Comparison of ENCODE assay signal across 9 cellular contexts in the genomic region with DNA sequence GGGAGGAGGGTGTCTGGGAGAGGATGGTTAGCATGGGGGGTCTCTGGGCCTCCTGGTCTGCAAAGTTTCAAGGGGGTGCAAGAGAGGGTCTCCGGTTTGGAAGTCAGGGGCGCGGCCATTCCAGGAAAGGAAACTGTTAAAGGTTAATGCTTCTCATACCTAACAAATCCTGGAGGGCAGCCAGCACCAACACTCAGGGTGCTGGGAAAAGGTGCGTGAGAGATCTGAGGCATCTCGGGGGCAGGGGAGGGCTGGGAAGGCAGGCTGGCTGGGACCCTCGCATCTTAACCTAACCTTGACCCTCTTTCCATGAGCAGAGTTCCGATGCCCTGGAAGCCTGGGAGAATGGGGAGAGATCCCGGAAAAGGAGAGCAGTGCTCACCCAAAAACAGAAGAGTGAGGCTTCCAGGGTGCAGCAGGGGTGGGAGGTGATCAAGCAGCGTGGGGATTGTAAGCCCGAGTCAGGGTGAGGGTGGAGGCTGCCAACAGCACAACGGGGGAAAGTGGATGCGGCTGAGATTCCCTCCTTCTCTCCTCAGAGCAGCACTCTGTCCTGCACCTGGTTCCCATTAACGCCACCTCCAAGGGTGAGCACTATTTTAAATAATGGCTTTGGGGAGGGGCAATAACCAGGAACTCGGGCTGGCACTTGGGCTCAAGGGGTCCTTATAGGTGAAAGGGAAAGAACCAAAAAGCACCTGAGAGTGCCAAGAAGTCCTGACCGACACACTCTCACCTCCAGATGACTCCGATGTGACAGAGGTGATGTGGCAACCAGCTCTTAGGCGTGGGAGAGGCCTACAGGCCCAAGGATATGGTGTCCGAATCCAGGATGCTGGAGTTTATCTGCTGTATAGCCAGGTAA. TPM values are rescaled to one million over a fixed set of nuclear protein-coding genes. Genes with fewer than 3 reads are reported as not detected.
DNase-seq lines count a peak whose midpoint lies in the region; ATAC-seq and TF ChIP-seq lines count a peak whose summit lies in the region.
"Had no signal": no experiment of that assay in that cellular context is flagged by ENCODE, and none has a peak within 500 bp of the region (broad histone marks: within the 10 kb centered on the region; RNA-seq: fewer than 3 reads in every experiment).

No MANE protein-coding gene starts in this region.

- H3K27me3 ChIP-seq in GM23338 (ENCODE audit: insufficient read depth): no peaks in the 10 kb centered on the region

- H3K9me2 ChIP-seq in GM23338 (ENCODE audit: insufficient read depth): no peaks in the 10 kb centered on the region

- DNase-seq in GM23338 (ENCODE audit: low spot score): no peak
- no peak for DNase-seq in T-helper 17 cell
- DNase-seq in OCI-M2 (lab: John Stamatoyannopoulos, UW; ENCODE audit: unreplicated experiment): no peak
- no peak for DNase-seq in NCI-H2171 treated with DMSO at 0.1 percent for 48 hours (lab: John Stamatoyannopoulos, UW)
- DNase-seq in SKM-1 (lab: John Stamatoyannopoulos, UW; ENCODE audit: unreplicated experiment): no peak
- no peak for DNase-seq in NCI-H1105 treated with DMSO at 0.1 percent for 48 hours (lab: John Stamatoyannopoulos, UW)
- DNase-seq: amniotic stem cell had no signal

- H3K27ac ChIP-seq in GM23338 (ENCODE audit: low read depth): peak overlapping the region; percentile 86
- peak overlapping the region; percentile 57 to 98 (median 90) for H3K27ac ChIP-seq in skin epidermis

- H3K9me3 ChIP-seq in T-helper 17 cell (ENCODE audit: control insufficient read depth, low read length, poor library complexity, severe bottlenecking) (no peaks in the 10 kb centered on the region), iPS-18c (ENCODE audit: control insufficient read depth, insufficient read depth, low read length) (no peaks in the 10 kb centered on the region)

- H3K4me2 ChIP-seq in GM23338: peak overlapping the region; percentile 49

- H4K20me1 ChIP-seq in GM23338 (replicated peaks; ENCODE audit: insufficient read depth): peaks cover 6% of the 10 kb centered on the region

- peak overlapping the region; percentile 96; the same call in 1 of the 2 replicates for H3K4me3 ChIP-seq in GM23338
- peak overlapping the region; percentile 9; the same call in 1 of the 2 replicates for H3K4me3 ChIP-seq in iPS-18c (ENCODE audit: insufficient read depth, low read depth, low read length)
- peak overlapping the region in 6 of 7 experiments; percentile 7 to 95 (median 38) for H3K4me3 ChIP-seq in skin epidermis

- H3K27me3 Mint-ChIP-seq in GM23338 (ENCODE audit: insufficient read depth, low read depth, poor library complexity) (peaks cover 27% of the 10 kb centered on the region), T-helper 17 cell (no peaks in the 10 kb centered on the region)

- H3K4me1 ChIP-seq in GM23338 (ENCODE audit: insufficient read depth): peaks cover 45% of the 10 kb centered on the region

- peaks cover 33% of the 10 kb centered on the region for H3F3A ChIP-seq in GM23338 (replicated peaks; ENCODE audit: low read depth)

- no peaks in the 10 kb centered on the region for H3K9me3 Mint-ChIP-seq in GM23338

- H3K4me3 Mint-ChIP-seq in GM23338 (peak overlapping the region; percentile 93), T-helper 17 cell (peak overlapping the region; percentile 19)

- H3K36me3 Mint-ChIP-seq in GM23338 (ENCODE audit: low read depth) (peaks cover 17% of the 10 kb centered on the region), T-helper 17 cell (ENCODE audit: low read depth) (no peaks in the 10 kb centered on the region)

- H3K27ac Mint-ChIP-seq in GM23338 (peak overlapping the region; percentile 92), T-helper 17 cell (peak overlapping the region; percentile 95)

- no peak overlapping the region for H2AFZ ChIP-seq in GM23338

- TF ChIP-seq CTCF in GM23338 (conservative IDR thresholded peaks at IDR 0.05; ENCODE audit: low read depth in 2 of 2): no peak

- H3K79me2 ChIP-seq in GM23338 (replicated peaks; ENCODE audit: insufficient read depth): peaks cover 25% of the 10 kb centered on the region

- H3K4me1 Mint-ChIP-seq in GM23338 (peaks cover 56% of the 10 kb centered on the region), T-helper 17 cell (peaks cover 44% of the 10 kb centered on the region)

- ATAC-seq in GM23338 (no peak), T-helper 17 cell (no peak)

- H3K36me3 ChIP-seq in GM23338 (ENCODE audit: insufficient read depth): peaks cover 7% of the 10 kb centered on the region; the same call in 1 of the 2 replicates

TF ChIP-seq in GM23338, 12 proteins besides CTCF, POLR2A, EP300 and RAD21:
- TF ChIP-seq, protein P1, sequence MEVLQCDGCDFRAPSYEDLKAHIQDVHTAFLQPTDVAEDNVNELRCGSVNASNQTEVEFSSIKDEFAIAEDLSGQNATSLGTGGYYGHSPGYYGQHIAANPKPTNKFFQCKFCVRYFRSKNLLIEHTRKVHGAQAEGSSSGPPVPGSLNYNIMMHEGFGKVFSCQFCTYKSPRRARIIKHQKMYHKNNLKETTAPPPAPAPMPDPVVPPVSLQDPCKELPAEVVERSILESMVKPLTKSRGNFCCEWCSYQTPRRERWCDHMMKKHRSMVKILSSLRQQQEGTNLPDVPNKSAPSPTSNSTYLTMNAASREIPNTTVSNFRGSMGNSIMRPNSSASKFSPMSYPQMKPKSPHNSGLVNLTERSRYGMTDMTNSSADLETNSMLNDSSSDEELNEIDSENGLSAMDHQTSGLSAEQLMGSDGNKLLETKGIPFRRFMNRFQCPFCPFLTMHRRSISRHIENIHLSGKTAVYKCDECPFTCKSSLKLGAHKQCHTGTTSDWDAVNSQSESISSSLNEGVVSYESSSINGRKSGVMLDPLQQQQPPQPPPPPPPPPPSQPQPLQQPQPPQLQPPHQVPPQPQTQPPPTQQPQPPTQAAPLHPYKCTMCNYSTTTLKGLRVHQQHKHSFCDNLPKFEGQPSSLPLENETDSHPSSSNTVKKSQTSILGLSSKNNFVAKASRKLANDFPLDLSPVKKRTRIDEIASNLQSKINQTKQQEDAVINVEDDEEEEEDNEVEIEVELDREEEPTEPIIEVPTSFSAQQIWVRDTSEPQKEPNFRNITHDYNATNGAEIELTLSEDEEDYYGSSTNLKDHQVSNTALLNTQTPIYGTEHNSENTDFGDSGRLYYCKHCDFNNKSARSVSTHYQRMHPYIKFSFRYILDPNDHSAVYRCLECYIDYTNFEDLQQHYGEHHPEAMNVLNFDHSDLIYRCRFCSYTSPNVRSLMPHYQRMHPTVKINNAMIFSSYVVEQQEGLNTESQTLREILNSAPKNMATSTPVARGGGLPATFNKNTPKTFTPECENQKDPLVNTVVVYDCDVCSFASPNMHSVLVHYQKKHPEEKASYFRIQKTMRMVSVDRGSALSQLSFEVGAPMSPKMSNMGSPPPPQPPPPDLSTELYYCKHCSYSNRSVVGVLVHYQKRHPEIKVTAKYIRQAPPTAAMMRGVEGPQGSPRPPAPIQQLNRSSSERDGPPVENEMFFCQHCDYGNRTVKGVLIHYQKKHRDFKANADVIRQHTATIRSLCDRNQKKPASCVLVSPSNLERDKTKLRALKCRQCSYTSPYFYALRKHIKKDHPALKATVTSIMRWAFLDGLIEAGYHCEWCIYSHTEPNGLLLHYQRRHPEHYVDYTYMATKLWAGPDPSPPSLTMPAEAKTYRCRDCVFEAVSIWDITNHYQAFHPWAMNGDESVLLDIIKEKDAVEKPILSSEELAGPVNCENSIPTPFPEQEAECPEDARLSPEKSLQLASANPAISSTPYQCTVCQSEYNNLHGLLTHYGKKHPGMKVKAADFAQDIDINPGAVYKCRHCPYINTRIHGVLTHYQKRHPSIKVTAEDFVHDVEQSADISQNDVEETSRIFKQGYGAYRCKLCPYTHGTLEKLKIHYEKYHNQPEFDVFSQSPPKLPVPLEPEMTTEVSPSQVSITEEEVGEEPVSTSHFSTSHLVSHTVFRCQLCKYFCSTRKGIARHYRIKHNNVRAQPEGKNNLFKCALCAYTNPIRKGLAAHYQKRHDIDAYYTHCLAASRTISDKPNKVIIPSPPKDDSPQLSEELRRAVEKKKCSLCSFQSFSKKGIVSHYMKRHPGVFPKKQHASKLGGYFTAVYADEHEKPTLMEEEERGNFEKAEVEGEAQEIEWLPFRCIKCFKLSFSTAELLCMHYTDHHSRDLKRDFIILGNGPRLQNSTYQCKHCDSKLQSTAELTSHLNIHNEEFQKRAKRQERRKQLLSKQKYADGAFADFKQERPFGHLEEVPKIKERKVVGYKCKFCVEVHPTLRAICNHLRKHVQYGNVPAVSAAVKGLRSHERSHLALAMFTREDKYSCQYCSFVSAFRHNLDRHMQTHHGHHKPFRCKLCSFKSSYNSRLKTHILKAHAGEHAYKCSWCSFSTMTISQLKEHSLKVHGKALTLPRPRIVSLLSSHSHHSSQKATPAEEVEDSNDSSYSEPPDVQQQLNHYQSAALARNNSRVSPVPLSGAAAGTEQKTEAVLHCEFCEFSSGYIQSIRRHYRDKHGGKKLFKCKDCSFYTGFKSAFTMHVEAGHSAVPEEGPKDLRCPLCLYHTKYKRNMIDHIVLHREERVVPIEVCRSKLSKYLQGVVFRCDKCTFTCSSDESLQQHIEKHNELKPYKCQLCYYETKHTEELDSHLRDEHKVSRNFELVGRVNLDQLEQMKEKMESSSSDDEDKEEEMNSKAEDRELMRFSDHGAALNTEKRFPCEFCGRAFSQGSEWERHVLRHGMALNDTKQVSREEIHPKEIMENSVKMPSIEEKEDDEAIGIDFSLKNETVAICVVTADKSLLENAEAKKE (CRISPR knock-in tag; IDR thresholded peaks at IDR 0.05): no peak

RNA-seq across cellular contexts. Expression of a gene that starts 1.0 kb away (rescaled TPM):
- total RNA-seq in GM23338 (2014; rRNA removed; shearing (Covaris generic)): 1.5 TPM in 1 of 2 replicates, not detected in the other
- 1.9 and 2.2 TPM in 2 replicates for polyA plus RNA-seq in GM23338 (2016; fragmentation: Nextera tagmentation; extraction: Ambion mirVana)
- 1 to 10 TPM; 2.9 to 3.1 TPM for total RNA-seq in T-helper 17 cell

RNA-seq across cellular contexts. Expression of a gene that starts 2.2 kb away (rescaled TPM):
- total RNA-seq in GM23338 (2014; rRNA removed; shearing (Covaris generic)): 125 and 138 TPM in 2 replicates
- 5.5 and 6.5 TPM in 2 replicates for polyA plus RNA-seq in GM23338 (2016; fragmentation: Nextera tagmentation; extraction: Ambion mirVana)
- total RNA-seq in T-helper 17 cell: 10 to 100 TPM; 33.4 to 37.0 TPM

RNA-seq across cellular contexts. Expression of a gene that starts 10.7 kb away (rescaled TPM):
- total RNA-seq in GM23338 (2014; rRNA removed; shearing (Covaris generic)): 1.6 and 6.0 TPM in 2 replicates
- 3.5 and 5.1 TPM in 2 replicates for polyA plus RNA-seq in GM23338 (2016; fragmentation: Nextera tagmentation; extraction: Ambion mirVana)
- total RNA-seq in T-helper 17 cell: 10 to 100 TPM; 41.7 to 49.2 TPM

RNA-seq across cellular contexts. Expression of a gene that starts 19.9 kb away (rescaled TPM):
- 0.62 TPM in 1 of 2 replicates, not detected in the other for total RNA-seq in GM23338 (2014; rRNA removed; shearing (Covaris generic))
- polyA plus RNA-seq in GM23338 (2016; fragmentation: Nextera tagmentation; extraction: Ambion mirVana): not detected in 2 replicates
- total RNA-seq in T-helper 17 cell: 1 to 10 TPM; 3.9 to 8.1 TPM

RNA-seq across cellular contexts. Expression of a gene that starts 24.1 kb away (rescaled TPM):
- total RNA-seq in GM23338 (2014; rRNA removed; shearing (Covaris generic)): 196 and 216 TPM in 2 replicates
- 65.1 and 65.8 TPM in 2 replicates for polyA plus RNA-seq in GM23338 (2016; fragmentation: Nextera tagmentation; extraction: Ambion mirVana)
- total RNA-seq in T-helper 17 cell: 10 to 100 TPM; 28.9 to 32.7 TPM

Comparison
In these comparisons a context has a peak if more than half of its experiments do, and no peak if none do; other contexts are left out.
1. H3K4me3 ChIP-seq: peak in every context shown above with its lines; median percentile 96 in GM23338; 38 in skin epidermis; 9 in iPS-18c.